ENCODE assay signal across 23 cellular contexts in the genomic region with DNA sequence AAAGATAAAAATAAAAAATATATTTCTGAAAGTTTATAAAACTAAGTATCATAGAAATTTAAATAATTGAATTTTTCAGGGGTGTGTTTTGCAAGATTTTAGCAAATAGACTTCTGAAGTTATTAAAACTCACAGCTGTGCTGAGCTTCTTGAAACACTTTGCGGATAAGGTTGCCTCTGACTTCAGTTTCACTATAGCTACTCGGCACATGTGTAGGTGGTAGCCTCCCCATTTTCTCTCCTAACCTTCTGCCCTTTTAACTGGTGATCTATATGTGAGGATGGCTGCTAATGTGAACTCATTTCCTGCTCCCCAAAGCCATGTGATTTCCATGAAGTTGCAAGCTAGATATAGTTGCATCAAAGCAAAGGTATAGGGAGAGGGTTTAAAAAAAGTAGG.
"Had no signal": no experiment of that assay in that cellular context is flagged by ENCODE, and none has a peak within 500 bp of the region (broad histone marks: within the 10 kb centered on the region; RNA-seq: fewer than 3 reads in every experiment).

No MANE protein-coding gene starts in this region.

- ATAC-seq: activated CD8-positive, alpha-beta memory T cell treated with anti-CD3 and anti-CD28 coated beads, Interleukin-2, amount 10 ng/mL, durations not matched to agents 7 days and 5 days; esophagus mucosa; heart left ventricle; left colon; right lobe of liver had no signal

- DNase-seq: activated CD4-positive, alpha-beta T cell treated with anti-CD3 and anti-CD28 coated beads for 1 hour; activated CD8-positive, alpha-beta memory T cell treated with anti-CD3 and anti-CD28 coated beads, Interleukin-2, amount 10 ng/mL, durations not matched to agents 7 days and 5 days; activated naive CD4-positive, alpha-beta T cell treated with anti-CD3 and anti-CD28 coated beads, Interleukin-2, amount 10 ng/mL, durations not matched to agents 7 days and 5 days; anterior cingulate cortex; endodermal cell; foreskin fibroblast; heart left ventricle; hypothalamus; immature natural killer cell; kidney; left colon; naive B cell; nephron progenitor cell; ovary; right lobe of liver; stimulated activated naive CD4-positive, alpha-beta T cell; testis; transverse colon had no signal

- H3K9me3 Mint-ChIP-seq: activated naive CD4-positive, alpha-beta T cell treated with anti-CD3 and anti-CD28 coated beads, Interleukin-2, amount 10 ng/mL, durations not matched to agents 7 days and 5 days; central memory CD8-positive, alpha-beta T cell; dendritic cell treated with granulocyte-macrophage colony-stimulating factor and Interleukin-4, amounts not matched to agents 40 ng/mL and 50 ng/mL, for 4 days; endodermal cell; immature natural killer cell; mesothelial cell of epicardium; nephron progenitor cell had no signal

- H3K4me3 Mint-ChIP-seq: activated CD8-positive, alpha-beta memory T cell treated with anti-CD3 and anti-CD28 coated beads, Interleukin-2, amount 10 ng/mL, durations not matched to agents 7 days and 5 days; activated naive CD4-positive, alpha-beta T cell treated with anti-CD3 and anti-CD28 coated beads, Interleukin-2, amount 10 ng/mL, durations not matched to agents 7 days and 5 days; central memory CD8-positive, alpha-beta T cell; dendritic cell treated with granulocyte-macrophage colony-stimulating factor and Interleukin-4, amounts not matched to agents 40 ng/mL and 50 ng/mL, for 4 days; endodermal cell; immature natural killer cell; mesothelial cell of epicardium; naive B cell; nephron progenitor cell had no signal

- H3K4me1 Mint-ChIP-seq: activated naive CD4-positive, alpha-beta T cell treated with anti-CD3 and anti-CD28 coated beads, Interleukin-2, amount 10 ng/mL, durations not matched to agents 7 days and 5 days; central memory CD8-positive, alpha-beta T cell; naive B cell; nephron progenitor cell had no signal

- H3K27ac Mint-ChIP-seq: activated CD8-positive, alpha-beta memory T cell treated with anti-CD3 and anti-CD28 coated beads, Interleukin-2, amount 10 ng/mL, durations not matched to agents 7 days and 5 days; activated naive CD4-positive, alpha-beta T cell treated with anti-CD3 and anti-CD28 coated beads, Interleukin-2, amount 10 ng/mL, durations not matched to agents 7 days and 5 days; dendritic cell treated with granulocyte-macrophage colony-stimulating factor and Interleukin-4, amounts not matched to agents 40 ng/mL and 50 ng/mL, for 4 days; endodermal cell; immature natural killer cell; mesothelial cell of epicardium; nephron progenitor cell; progenitor cell of endocrine pancreas had no signal

- H3K36me3 Mint-ChIP-seq: activated CD8-positive, alpha-beta memory T cell treated with anti-CD3 and anti-CD28 coated beads, Interleukin-2, amount 10 ng/mL, durations not matched to agents 7 days and 5 days; activated naive CD4-positive, alpha-beta T cell treated with anti-CD3 and anti-CD28 coated beads, Interleukin-2, amount 10 ng/mL, durations not matched to agents 7 days and 5 days; mesothelial cell of epicardium; naive B cell had no signal
